5 cellular contexts compared by ENCODE assay signal in the genomic region with DNA sequence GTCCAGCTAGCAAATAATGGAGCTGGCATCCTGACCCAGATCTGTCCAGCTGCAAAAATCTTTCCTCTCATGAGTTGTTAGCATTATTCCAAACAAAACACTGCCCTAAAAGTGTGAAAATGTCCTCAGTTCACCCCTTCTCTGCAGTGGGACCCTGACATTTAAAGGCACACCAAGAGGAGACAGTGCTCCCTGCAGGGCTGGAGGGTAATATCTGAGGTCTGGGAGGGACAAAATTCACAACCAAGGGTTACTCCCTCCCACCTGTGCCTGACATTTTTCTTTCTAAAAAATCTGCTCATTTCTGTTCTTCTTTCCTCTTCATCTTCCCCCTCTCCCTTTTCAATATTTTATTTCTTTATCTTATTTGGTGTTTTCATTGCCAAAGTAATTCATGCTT.
DNase-seq lines count a peak whose midpoint lies in the region; ATAC-seq, FAIRE-seq and TF ChIP-seq lines count a peak whose summit lies in the region.
"Not testable (repeated sequence)": the region's sequence is repeated elsewhere in the genome, so short reads cannot be mapped to it uniquely, and the experiment has no call there.

No MANE protein-coding gene starts in this region.

- not testable (repeated sequence) for H3K36me3 Mint-ChIP-seq in GM23338 (ENCODE audit: low read depth); WTC11

- in situ Hi-C loops in HepG2 (cut with HindIII; ENCODE audit: extremely low pct_ligation_motif_present, low pct_unique_long_range_greater_than_20kb): not testable (repeated sequence)

- peak; percentile 72 for ATAC-seq in GM23338
- peak; percentile 78 for ATAC-seq in HCT116
- ATAC-seq in WTC11: peak; percentile 73
- ATAC-seq in HepG2: peak; percentile 58; the same call in 2 of the 3 replicates

- H3K14ac ChIP-seq in H1 (ENCODE audit: insufficient read length): not testable (repeated sequence)

- not testable (repeated sequence) for H3K4me2 ChIP-seq in GM23338; HCT116 (ENCODE audit: low read length); H1 (ENCODE audit: insufficient read depth in 1 of 2, low read depth in 2 of 2, low read length in 2 of 2); HepG2 (ENCODE audit: low read depth, low read length)

- intact Hi-C loops in HCT116 (cut with micrococcal nuclease); HepG2 (cut with micrococcal nuclease; ENCODE audit: unreplicated experiment): not testable (repeated sequence)

- not testable (repeated sequence) for H3K23ac ChIP-seq in H1 (ENCODE audit: insufficient read length)

- H2AFZ ChIP-seq in GM23338; HCT116 (ENCODE audit: low read depth, low read length, poor library complexity, severe bottlenecking); H1 (ENCODE audit: low read length); HepG2 (ENCODE audit: low read length): not testable (repeated sequence)

- H3K56ac ChIP-seq in H1 (replicated peaks; ENCODE audit: insufficient read length, low read depth, low read length): not testable (repeated sequence)

- CTCF ChIA-PET in HCT116 (lab: Charles Lee); WTC11 (lab: Charles Lee); H1 (lab: Charles Lee; ENCODE audit: partially characterized antibody); HepG2 (lab: Yijun Ruan, JAX; ENCODE audit: low intra/inter-chr PET ratio, low total read pairs): not testable (repeated sequence)

- not testable (repeated sequence) for H3K4me3 Mint-ChIP-seq in GM23338, WTC11

- H3K4me1 ChIP-seq in GM23338 (ENCODE audit: insufficient read depth): peaks cover 11% of the 10 kb centered on the region
- not testable (repeated sequence) for H3K4me1 ChIP-seq in HCT116 (ENCODE audit: control insufficient read depth in 1 of 2, insufficient read depth in 2 of 2, low read length in 2 of 2); H1 (replicated peaks in 1 of 4; ENCODE audit: control insufficient read depth in 3 of 4, insufficient read depth in 4 of 4, low read length in 3 of 4); HepG2 (ENCODE audit: insufficient read depth, low read length)

- H3K9me3 ChIP-seq in HCT116 (ENCODE audit: control insufficient read depth in 1 of 2, insufficient read depth in 1 of 2, low read depth in 1 of 2, low read length in 2 of 2); H1 (ENCODE audit: insufficient read depth in 2 of 2, low read depth in 1 of 2, low read length in 1 of 2); HepG2 (ENCODE audit: low read length): not testable (repeated sequence)

- H3K9ac ChIP-seq in HCT116 (ENCODE audit: low read length); H1 (replicated peaks in 1 of 4; ENCODE audit: extremely low read depth in 1 of 4, low read depth in 3 of 4, low read length in 3 of 4); HepG2 (ENCODE audit: insufficient read depth, low read depth, low read length): not testable (repeated sequence)

- POLR2A ChIA-PET in HCT116 (lab: Charles Lee); WTC11 (lab: Charles Lee); H1 (lab: Charles Lee; ENCODE audit: partially characterized antibody); HepG2 (lab: Yijun Ruan, JAX): not testable (repeated sequence)

- not testable (repeated sequence) for H4K20me1 ChIP-seq in GM23338 (replicated peaks; ENCODE audit: insufficient read depth); HCT116 (ENCODE audit: insufficient read depth); H1 (replicated peaks in 1 of 2; ENCODE audit: control insufficient read depth in 1 of 2, insufficient read depth in 2 of 2, low read length in 2 of 2); HepG2 (ENCODE audit: insufficient read depth, low read length)

- DNase-seq in GM23338 (ENCODE audit: low spot score); HCT116 (ENCODE audit: low read depth, low spot score); WTC11 (ENCODE audit: low spot score); H1 (ENCODE audit: low read depth in 1 of 2, low spot score in 2 of 2); HepG2 (ENCODE audit: low spot score): not testable (repeated sequence)

- not testable (repeated sequence) for TF ChIP-seq EP300 in H1 (IDR thresholded peaks at IDR 0.05; ENCODE audit: borderline replicate concordance in 1 of 2, low read depth in 2 of 2, low read length in 2 of 2); HepG2 (IDR thresholded peaks at IDR 0.05; ENCODE audit: low read depth in 2 of 2, low read length in 2 of 2); HepG2 (CRISPR knock-in tag; IDR thresholded peaks at IDR 0.05; ENCODE audit: borderline replicate concordance)

- H3K79me1 ChIP-seq in H1 (ENCODE audit: low read depth, low read length): not testable (repeated sequence)

- H2BK20ac ChIP-seq in H1 (ENCODE audit: low read length): not testable (repeated sequence)

- not testable (repeated sequence) for H3K18ac ChIP-seq in H1 (ENCODE audit: extremely low read depth, low read length)

- TF ChIP-seq RAD21 in HCT116 (IDR thresholded peaks at IDR 0.05; ENCODE audit: low read depth); H1 (IDR thresholded peaks at IDR 0.05 in 1 of 2, conservative IDR thresholded peaks at IDR 0.05 in 1 of 2; ENCODE audit: low read depth in 2 of 2, low read length in 2 of 2); HepG2 (CRISPR knock-in tag; IDR thresholded peaks at IDR 0.05): not testable (repeated sequence)

- not testable (repeated sequence) for H4K8ac ChIP-seq in H1 (ENCODE audit: extremely low read depth, insufficient read depth, low read length)

- H3K4me3 ChIP-seq in GM23338; HCT116 (replicated peaks in 1 of 2; ENCODE audit: low read depth in 1 of 2, low read length in 2 of 2); H1 (ENCODE audit: extremely low read depth in 1 of 4, insufficient read depth in 2 of 4, low read depth in 3 of 4, low read length in 4 of 4); HepG2 (replicated peaks in 1 of 3; ENCODE audit: insufficient read depth in 1 of 3, low read depth in 2 of 3, low read length in 3 of 3): not testable (repeated sequence)

- not testable (repeated sequence) for H3K9me3 Mint-ChIP-seq in GM23338
- peaks cover 11% of the 10 kb centered on the region for H3K9me3 Mint-ChIP-seq in WTC11

- H3K4me1 Mint-ChIP-seq in GM23338: peaks cover 10% of the 10 kb centered on the region; the same call in 2 of the 3 replicates
- peaks cover 12% of the 10 kb centered on the region for H3K4me1 Mint-ChIP-seq in WTC11

- not testable (repeated sequence) for H3K27me3 ChIP-seq in GM23338 (ENCODE audit: insufficient read depth); HCT116 (ENCODE audit: insufficient read depth, low read length); H1 (replicated peaks in 1 of 4; ENCODE audit: control insufficient read depth in 3 of 4, extremely low read depth in 1 of 4, insufficient read depth in 3 of 4, low read length in 3 of 4); HepG2 (ENCODE audit: control insufficient read depth in 1 of 2, insufficient read depth in 2 of 2, low read length in 2 of 2)

- H4K5ac ChIP-seq in H1 (ENCODE audit: insufficient read length, low read depth, low read length): not testable (repeated sequence)

- not testable (repeated sequence) for H3K27ac Mint-ChIP-seq in GM23338, WTC11

- not testable (repeated sequence) for H2BK5ac ChIP-seq in H1 (ENCODE audit: low read depth, low read length)

- H3K27ac ChIP-seq in GM23338 (ENCODE audit: low read depth); HCT116 (ENCODE audit: low read depth, low read length); H1 (ENCODE audit: low read depth, low read length); HepG2 (ENCODE audit: extremely low read length, insufficient read depth, low read length): not testable (repeated sequence)

- TF ChIP-seq CTCF in GM23338 (conservative IDR thresholded peaks at IDR 0.05; ENCODE audit: low read depth in 2 of 2); HCT116 (IDR thresholded peaks at IDR 0.05 in 2 of 3, conservative IDR thresholded peaks at IDR 0.05 in 1 of 3; ENCODE audit: borderline replicate concordance in 1 of 3, insufficient read depth in 1 of 3, low read depth in 2 of 3, low read length in 2 of 3); WTC11 (IDR thresholded peaks at IDR 0.05); H1 (IDR thresholded peaks at IDR 0.05; ENCODE audit: control extremely low read depth in 1 of 3, insufficient read depth in 1 of 3, low read depth in 1 of 3, low read length in 3 of 3); HepG2 (CRISPR knock-in tag; IDR thresholded peaks at IDR 0.05): not testable (repeated sequence)

- H3K4ac ChIP-seq in H1 (replicated peaks; ENCODE audit: insufficient read length, low read depth, low read length): not testable (repeated sequence)

- not testable (repeated sequence) for BruUV-seq in HCT116 (replicated peaks; lab: Mats Ljungman, UMichigan); HepG2 (replicated peaks; lab: Mats Ljungman, UMichigan)

- not testable (repeated sequence) for H3K27me3 Mint-ChIP-seq in GM23338 (ENCODE audit: insufficient read depth, low read depth, poor library complexity); WTC11 (ENCODE audit: low read depth)

- H3K9me2 ChIP-seq in GM23338 (ENCODE audit: insufficient read depth); HCT116 (ENCODE audit: insufficient read depth): not testable (repeated sequence)

- not testable (repeated sequence) for H3K36me3 ChIP-seq in GM23338 (ENCODE audit: insufficient read depth); HCT116 (ENCODE audit: control insufficient read depth in 1 of 2, insufficient read depth in 2 of 2, low read length in 2 of 2); H1 (ENCODE audit: control insufficient read depth in 2 of 4, insufficient read depth in 4 of 4, low read length in 3 of 4); HepG2 (replicated peaks in 1 of 2; ENCODE audit: control insufficient read depth in 1 of 2, insufficient read depth in 2 of 2, low read length in 2 of 2)

- not testable (repeated sequence) for H3K23me2 ChIP-seq in H1 (ENCODE audit: low read depth, low read length)

- not testable (repeated sequence) for H3K79me2 ChIP-seq in GM23338 (replicated peaks; ENCODE audit: insufficient read depth); HCT116 (ENCODE audit: insufficient read depth, low read length); H1 (ENCODE audit: control insufficient read depth in 1 of 2, insufficient read depth in 2 of 2, low read length in 2 of 2); HepG2 (ENCODE audit: insufficient read depth, low read length)

- not testable (repeated sequence) for TF ChIP-seq POLR2A in HCT116 (IDR thresholded peaks at IDR 0.05; ENCODE audit: borderline replicate concordance, extremely low read depth, insufficient read depth, insufficient read length); H1 (IDR thresholded peaks at IDR 0.05; ENCODE audit: control extremely low read depth in 1 of 2, low read depth in 2 of 2, low read length in 2 of 2); HepG2 (IDR thresholded peaks at IDR 0.05; ENCODE audit: insufficient read depth in 1 of 2, low read depth in 2 of 2, low read length in 2 of 2)

- H4K91ac ChIP-seq in H1 (replicated peaks; ENCODE audit: insufficient read length, low read length): not testable (repeated sequence)

- H2BK15ac ChIP-seq in H1 (ENCODE audit: low read length): not testable (repeated sequence)

- not testable (repeated sequence) for H3F3A ChIP-seq in GM23338 (replicated peaks; ENCODE audit: low read depth)

- peak; percentile 52 for FAIRE-seq in H1 (lab: Jason Lieb, UNC)
- FAIRE-seq in HepG2 (lab: Jason Lieb, UNC): not testable (repeated sequence)

- not testable (repeated sequence) for H2AK5ac ChIP-seq in H1 (ENCODE audit: low read depth, low read length)

- not testable (repeated sequence) for H2BK12ac ChIP-seq in H1 (ENCODE audit: low read depth, low read length)

- RAD21 ChIA-PET in HCT116 (lab: Charles Lee; ENCODE audit: low non-redundant PET in 1 of 2, low total read pairs in 2 of 2, uncharacterized antibody in 2 of 2, unreplicated experiment in 2 of 2): not testable (repeated sequence)

- H2BK120ac ChIP-seq in H1 (replicated peaks; ENCODE audit: low read depth, low read length): not testable (repeated sequence)
